ENCODE assay signal across 17 cellular contexts in genomic region chr1:228884615-228885566, GRCh38.
DNase-seq lines count a peak whose midpoint lies in the region; ATAC-seq and TF ChIP-seq lines count a peak whose summit lies in the region.
"Had no signal": no experiment of that assay in that cellular context is flagged by ENCODE, and none has a peak within 500 bp of the region (broad histone marks: within the 10 kb centered on the region; RNA-seq: fewer than 3 reads in every experiment).

No MANE protein-coding gene starts in this region.

- H3K9me3 ChIP-seq in hepatocyte (ENCODE audit: low read depth) (no peaks in the 10 kb centered on the region), testis (no peaks in the 10 kb centered on the region)
- H3K9me3 ChIP-seq: A549, HAP-1 had no signal

- no peak overlapping the region for H2AFZ ChIP-seq in hepatocyte

- TF ChIP-seq CTCF in hepatocyte (IDR thresholded peaks at IDR 0.05; ENCODE audit: poor library complexity) = no peak
- TF ChIP-seq CTCF in testis (IDR thresholded peaks at IDR 0.05) = no peak

- H3K27me3 ChIP-seq in hepatocyte (no peaks in the 10 kb centered on the region), testis (no peaks in the 10 kb centered on the region)

- H3K36me3 ChIP-seq in hepatocyte (replicated peaks; ENCODE audit: insufficient read depth, low read depth) (no peaks in the 10 kb centered on the region), testis (ENCODE audit: low read depth, missing control alignments) (no peaks in the 10 kb centered on the region)
- H3K36me3 ChIP-seq: HAP-1 had no signal

- intact Hi-C loops in testis (cut with DNase I; ENCODE audit: low total_unique reads) = no loop called here

- H3K4me2 ChIP-seq in hepatocyte = no peak overlapping the region
- H3K4me2 ChIP-seq: A549 had no signal

- 42% methylated on average over 4 of the region's 4 CpGs for WGBS in hepatocyte (ENCODE audit: low lambda C conversion rate, missing lambda C conversion rate)
- WGBS in testis, 2 donors = 91% methylated on average over 4 of the region's 4 CpGs

- H3K4me3 ChIP-seq in hepatocyte (no peak overlapping the region), testis (no peak overlapping the region)
- H3K4me3 ChIP-seq: A549, GM12878, HAP-1 had no signal

- H3K4me1 ChIP-seq in hepatocyte (ENCODE audit: insufficient read depth) = peaks cover 21% of the 10 kb centered on the region
- H3K4me1 ChIP-seq in testis = no peaks in the 10 kb centered on the region
- H3K4me1 ChIP-seq: A549 had no signal

- peak overlapping the region; percentile 48 for H3K27ac ChIP-seq in hepatocyte
- H3K27ac ChIP-seq in testis = no peak overlapping the region
- H3K27ac ChIP-seq: A549, C4-2B had no signal

- H3K79me2 ChIP-seq in hepatocyte = no peaks in the 10 kb centered on the region

- no peaks in the 10 kb centered on the region for H4K20me1 ChIP-seq in hepatocyte (ENCODE audit: insufficient read depth, poor library complexity, severe bottlenecking)

- peak; percentile 9 for DNase-seq in EH (ENCODE audit: low read depth)
- peak; percentile 5 for DNase-seq in NCI-H226
- DNase-seq in hepatocyte (ENCODE audit: low spot score) = no peak
- DNase-seq in non-pigmented ciliary epithelial cell (ENCODE audit: low read depth) = peak; percentile 17
- no peak for DNase-seq in SK-N-DZ (ENCODE audit: low spot score)
- DNase-seq in LoVo (ENCODE audit: low spot score) = no peak
- no peak for DNase-seq in testis
- DNase-seq: DMS153, NCI-H1694, NCI-H2107, NCI-H446 treated with DMSO at 0.1 percent for 48 hours, NCI-H774 had no signal

- TF ChIP-seq POLR2A in testis (IDR thresholded peaks at IDR 0.05) = no peak

- ATAC-seq in HG03432 (IDR thresholded peaks at IDR 0.05; ENCODE audit: unreplicated experiment) = no peak
- ATAC-seq: A549, GM12878 had no signal

- H3K9me2 ChIP-seq in hepatocyte (replicated peaks; ENCODE audit: insufficient read depth) = no peaks in the 10 kb centered on the region

Comparison
In these comparisons a context has a peak if more than half of its experiments do, and no peak if none do; other contexts are left out.
1. DNase-seq: peak in EH (single experiment), NCI-H226 (single experiment) and non-pigmented ciliary epithelial cell (single experiment); none in hepatocyte (single experiment), SK-N-DZ (single experiment), LoVo (single experiment) and testis (single experiment).